2 cellular contexts compared by ENCODE assay signal in the genomic region with DNA sequence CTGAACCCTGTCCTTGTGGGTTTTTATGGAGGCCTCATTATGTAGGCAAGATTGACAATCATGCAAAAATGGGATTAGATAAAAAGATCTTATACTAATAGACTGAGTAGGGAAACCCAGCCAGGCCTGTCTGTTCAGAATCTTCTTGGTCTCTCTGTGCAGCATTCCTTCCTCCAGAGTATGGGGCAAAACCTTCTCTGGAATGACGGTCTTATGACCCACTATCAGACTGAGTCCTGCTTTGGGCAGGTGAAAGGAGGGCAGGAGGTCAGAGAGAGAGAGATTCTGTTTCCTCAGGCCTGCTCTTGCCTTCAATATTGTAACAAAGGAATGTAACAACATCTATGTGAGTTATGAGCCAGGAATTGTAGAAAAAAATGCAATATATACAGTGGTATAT.
TF ChIP-seq lines count a peak whose summit lies in the region.

No MANE protein-coding gene starts in this region.

TF ChIP-seq in H1, 55 proteins besides CTCF, POLR2A, EP300 and RAD21:
- no peak for TF ChIP-seq CHD1 (IDR thresholded peaks at IDR 0.05; ENCODE audit: low read depth, low read length)
- TF ChIP-seq TBP (IDR thresholded peaks at IDR 0.05; ENCODE audit: low read depth, low read length) = no peak
- no peak for TF ChIP-seq CBX8 (IDR thresholded peaks at IDR 0.05; ENCODE audit: borderline replicate concordance, low read depth, low read length)
- no peak for TF ChIP-seq POU5F1 (IDR thresholded peaks at IDR 0.05; ENCODE audit: low read depth, low read length)
- TF ChIP-seq SRF (IDR thresholded peaks at IDR 0.05; ENCODE audit: low read depth, low read length) = no peak
- no peak for TF ChIP-seq TAF1 (IDR thresholded peaks at IDR 0.05; ENCODE audit: low read depth, low read length)
- TF ChIP-seq TEAD4 (IDR thresholded peaks at IDR 0.05; ENCODE audit: low read depth, low read length) = no peak
- TF ChIP-seq GTF2F1 (IDR thresholded peaks at IDR 0.05; ENCODE audit: borderline replicate concordance, low read depth, low read length) = no peak
- TF ChIP-seq RNF2 (IDR thresholded peaks at IDR 0.05; ENCODE audit: borderline replicate concordance, low read depth, low read length, missing control alignments, poor library complexity, severe bottlenecking) = no peak
- TF ChIP-seq SIRT6 (IDR thresholded peaks at IDR 0.05; ENCODE audit: low read length) = no peak
TF ChIP-seq in H1: peak in this region for 0.

TF ChIP-seq in HepG2, 621 proteins besides CTCF, POLR2A, EP300 and RAD21:
- TF ChIP-seq JUND (CRISPR knock-in tag; IDR thresholded peaks at IDR 0.05) = no peak
- TF ChIP-seq ZNF747 (CRISPR knock-in tag; IDR thresholded peaks at IDR 0.05; ENCODE audit: borderline replicate concordance) = no peak
- no peak for TF ChIP-seq ZNF432 (CRISPR knock-in tag; IDR thresholded peaks at IDR 0.05; ENCODE audit: borderline replicate concordance)
- TF ChIP-seq, protein P1, sequence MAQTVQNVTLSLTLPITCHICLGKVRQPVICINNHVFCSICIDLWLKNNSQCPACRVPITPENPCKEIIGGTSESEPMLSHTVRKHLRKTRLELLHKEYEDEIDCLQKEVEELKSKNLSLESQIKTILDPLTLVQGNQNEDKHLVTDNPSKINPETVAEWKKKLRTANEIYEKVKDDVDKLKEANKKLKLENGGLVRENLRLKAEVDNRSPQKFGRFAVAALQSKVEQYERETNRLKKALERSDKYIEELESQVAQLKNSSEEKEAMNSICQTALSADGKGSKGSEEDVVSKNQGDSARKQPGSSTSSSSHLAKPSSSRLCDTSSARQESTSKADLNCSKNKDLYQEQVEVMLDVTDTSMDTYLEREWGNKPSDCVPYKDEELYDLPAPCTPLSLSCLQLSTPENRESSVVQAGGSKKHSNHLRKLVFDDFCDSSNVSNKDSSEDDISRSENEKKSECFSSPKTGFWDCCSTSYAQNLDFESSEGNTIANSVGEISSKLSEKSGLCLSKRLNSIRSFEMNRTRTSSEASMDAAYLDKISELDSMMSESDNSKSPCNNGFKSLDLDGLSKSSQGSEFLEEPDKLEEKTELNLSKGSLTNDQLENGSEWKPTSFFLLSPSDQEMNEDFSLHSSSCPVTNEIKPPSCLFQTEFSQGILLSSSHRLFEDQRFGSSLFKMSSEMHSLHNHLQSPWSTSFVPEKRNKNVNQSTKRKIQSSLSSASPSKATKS (CRISPR knock-in tag; IDR thresholded peaks at IDR 0.05) = no peak
- TF ChIP-seq, protein P2, sequence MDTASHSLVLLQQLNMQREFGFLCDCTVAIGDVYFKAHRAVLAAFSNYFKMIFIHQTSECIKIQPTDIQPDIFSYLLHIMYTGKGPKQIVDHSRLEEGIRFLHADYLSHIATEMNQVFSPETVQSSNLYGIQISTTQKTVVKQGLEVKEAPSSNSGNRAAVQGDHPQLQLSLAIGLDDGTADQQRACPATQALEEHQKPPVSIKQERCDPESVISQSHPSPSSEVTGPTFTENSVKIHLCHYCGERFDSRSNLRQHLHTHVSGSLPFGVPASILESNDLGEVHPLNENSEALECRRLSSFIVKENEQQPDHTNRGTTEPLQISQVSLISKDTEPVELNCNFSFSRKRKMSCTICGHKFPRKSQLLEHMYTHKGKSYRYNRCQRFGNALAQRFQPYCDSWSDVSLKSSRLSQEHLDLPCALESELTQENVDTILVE (CRISPR knock-in tag; IDR thresholded peaks at IDR 0.05) = no peak
- no peak for TF ChIP-seq GATAD1 (CRISPR knock-in tag; IDR thresholded peaks at IDR 0.05)
- no peak for TF ChIP-seq CCDC6 (CRISPR knock-in tag; IDR thresholded peaks at IDR 0.05)
- TF ChIP-seq HNRNPK (IDR thresholded peaks at IDR 0.05; ENCODE audit: low read depth, low read length, poor library complexity, severe bottlenecking) = no peak
- no peak for TF ChIP-seq YEATS2 (CRISPR knock-in tag; IDR thresholded peaks at IDR 0.05; ENCODE audit: borderline replicate concordance)
- TF ChIP-seq RBM39 (IDR thresholded peaks at IDR 0.05; ENCODE audit: low read depth, low read length, poor library complexity, severe bottlenecking) = no peak
- TF ChIP-seq ZNF138 (CRISPR knock-in tag; IDR thresholded peaks at IDR 0.05; ENCODE audit: low read depth) = no peak
- TF ChIP-seq GATAD2A (CRISPR knock-in tag; IDR thresholded peaks at IDR 0.05) = no peak
- TF ChIP-seq MLLT10 (CRISPR knock-in tag; IDR thresholded peaks at IDR 0.05) = no peak
- TF ChIP-seq, protein P3, sequence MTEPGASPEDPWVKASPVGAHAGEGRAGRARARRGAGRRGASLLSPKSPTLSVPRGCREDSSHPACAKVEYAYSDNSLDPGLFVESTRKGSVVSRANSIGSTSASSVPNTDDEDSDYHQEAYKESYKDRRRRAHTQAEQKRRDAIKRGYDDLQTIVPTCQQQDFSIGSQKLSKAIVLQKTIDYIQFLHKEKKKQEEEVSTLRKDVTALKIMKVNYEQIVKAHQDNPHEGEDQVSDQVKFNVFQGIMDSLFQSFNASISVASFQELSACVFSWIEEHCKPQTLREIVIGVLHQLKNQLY (CRISPR knock-in tag; IDR thresholded peaks at IDR 0.05) = no peak
- no peak for TF ChIP-seq NCOA1 (CRISPR knock-in tag; IDR thresholded peaks at IDR 0.05)
- no peak for TF ChIP-seq ZNF563 (CRISPR knock-in tag; IDR thresholded peaks at IDR 0.05)
- TF ChIP-seq NFATC3 (CRISPR knock-in tag; IDR thresholded peaks at IDR 0.05) = no peak
- TF ChIP-seq MZF1 (CRISPR knock-in tag; IDR thresholded peaks at IDR 0.05; ENCODE audit: borderline replicate concordance) = no peak
- no peak for TF ChIP-seq GFI1 (CRISPR knock-in tag; IDR thresholded peaks at IDR 0.05; ENCODE audit: borderline replicate concordance)
- TF ChIP-seq, protein P4, sequence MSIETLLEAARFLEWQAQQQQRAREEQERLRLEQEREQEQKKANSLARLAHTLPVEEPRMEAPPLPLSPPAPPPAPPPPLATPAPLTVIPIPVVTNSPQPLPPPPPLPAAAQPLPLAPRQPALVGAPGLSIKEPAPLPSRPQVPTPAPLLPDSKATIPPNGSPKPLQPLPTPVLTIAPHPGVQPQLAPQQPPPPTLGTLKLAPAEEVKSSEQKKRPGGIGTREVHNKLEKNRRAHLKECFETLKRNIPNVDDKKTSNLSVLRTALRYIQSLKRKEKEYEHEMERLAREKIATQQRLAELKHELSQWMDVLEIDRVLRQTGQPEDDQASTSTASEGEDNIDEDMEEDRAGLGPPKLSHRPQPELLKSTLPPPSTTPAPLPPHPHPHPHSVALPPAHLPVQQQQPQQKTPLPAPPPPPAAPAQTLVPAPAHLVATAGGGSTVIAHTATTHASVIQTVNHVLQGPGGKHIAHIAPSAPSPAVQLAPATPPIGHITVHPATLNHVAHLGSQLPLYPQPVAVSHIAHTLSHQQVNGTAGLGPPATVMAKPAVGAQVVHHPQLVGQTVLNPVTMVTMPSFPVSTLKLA (IDR thresholded peaks at IDR 0.05) = no peak
